16 cellular contexts compared by ENCODE assay signal in genomic region chr10:132175401-132175800, GRCh38. TPM values are rescaled to one million over a fixed set of nuclear protein-coding genes. Genes with fewer than 3 reads are reported as not detected.
A peak's percentile ranks its signal among the peaks of the same experiment; 100 is the strongest.
DNase-seq lines count a peak whose midpoint lies in the region; ATAC-seq, FAIRE-seq and TF ChIP-seq lines count a peak whose summit lies in the region.
"Had no signal": no experiment of that assay in that cellular context is flagged by ENCODE, and none has a peak within 500 bp of the region (broad histone marks: within the 10 kb centered on the region; RNA-seq: fewer than 3 reads in every experiment).

No MANE protein-coding gene starts in this region.

- peaks cover 0 to 3% of the 10 kb centered on the region in 2 donors for H3K9me3 Mint-ChIP-seq in stimulated activated naive B cell treated with anti-CD40 and anti-IgM and Interleukin-4, amounts not matched to agents 10 μg/mL and 1 μg/mL and 100 μg/mL, for 72 hours
- H3K9me3 Mint-ChIP-seq in activated T-cell treated with anti-CD3 and anti-CD28 coated beads, Interleukin-2, amount 50 U/mL, for 72 hours: peaks cover 5 to 6% of the 10 kb centered on the region in 2 donors
- H3K9me3 Mint-ChIP-seq: CD4-positive, alpha-beta memory T cell had no signal

- H3K4me3 ChIP-seq in kidney (ENCODE audit: low read length in 2 of 2): no peak overlapping the region

- no peak overlapping the region for H3K27ac ChIP-seq in kidney (ENCODE audit: low read depth in 2 of 2, low read length in 2 of 2)
- H3K27ac ChIP-seq: 22Rv1 had no signal

- H3K4me1 ChIP-seq in kidney (ENCODE audit: control insufficient read depth in 1 of 2, insufficient read depth in 1 of 2, low read depth in 1 of 2, low read length in 2 of 2): peaks cover 0 to 2% of the 10 kb centered on the region in 2 donors

- H3K4me1 Mint-ChIP-seq in stimulated activated naive B cell treated with anti-CD40 and anti-IgM and Interleukin-4, amounts not matched to agents 10 μg/mL and 1 μg/mL and 100 μg/mL, for 72 hours: peaks cover 13 to 22% of the 10 kb centered on the region in 2 donors
- H3K4me1 Mint-ChIP-seq in activated T-cell treated with anti-CD3 and anti-CD28 coated beads, Interleukin-2, amount 50 U/mL, for 72 hours (ENCODE audit: low read depth): peaks cover 30% of the 10 kb centered on the region

- H3K9ac ChIP-seq in kidney (ENCODE audit: low read length in 2 of 2): no peak overlapping the region

- H3K9me3 ChIP-seq in kidney (ENCODE audit: control insufficient read depth in 1 of 2, low read length in 2 of 2): no peaks in the 10 kb centered on the region

- intact Hi-C loops in kidney (cut with DNase I): no loop called here

- H3K27ac Mint-ChIP-seq in stimulated activated naive B cell treated with anti-CD40 and anti-IgM and Interleukin-4, amounts not matched to agents 10 μg/mL and 1 μg/mL and 100 μg/mL, for 72 hours: no peak overlapping the region
- no peak overlapping the region for H3K27ac Mint-ChIP-seq in activated T-cell treated with anti-CD3 and anti-CD28 coated beads, Interleukin-2, amount 50 U/mL, for 72 hours

- H3K27me3 Mint-ChIP-seq in stimulated activated naive B cell treated with anti-CD40 and anti-IgM and Interleukin-4, amounts not matched to agents 10 μg/mL and 1 μg/mL and 100 μg/mL, for 72 hours: peaks cover 55 to 80% of the 10 kb centered on the region in 2 donors
- peaks cover 42% of the 10 kb centered on the region for H3K27me3 Mint-ChIP-seq in activated T-cell treated with anti-CD3 and anti-CD28 coated beads, Interleukin-2, amount 50 U/mL, for 72 hours (ENCODE audit: low read depth)

- TF ChIP-seq CTCF in kidney (IDR thresholded peaks at IDR 0.05; ENCODE audit: borderline replicate concordance, extremely low read depth, insufficient read depth): no peak

- FAIRE-seq in kidney (lab: Jason Lieb, UNC): no peak

- ATAC-seq in stimulated activated naive B cell treated with anti-CD40 and anti-IgM and Interleukin-4, amounts not matched to agents 10 μg/mL and 1 μg/mL and 100 μg/mL, for 72 hours (replicated peaks): peak; percentile 14
- ATAC-seq in activated T-cell treated with anti-CD3 and anti-CD28 coated beads, Interleukin-2, amount 50 U/mL, for 72 hours (replicated peaks in 1 of 2): no peak

- DNase-seq in NCI-H146 (lab: John Stamatoyannopoulos, UW) (peak; percentile 33), NCI-H146 treated with DMSO at 0.1 percent for 48 hours (lab: John Stamatoyannopoulos, UW; ENCODE audit: unreplicated experiment) (no peak), SK-N-DZ (ENCODE audit: low spot score) (peak; percentile 76), kidney (peak; percentile 53), occipital lobe (lab: John Stamatoyannopoulos, UW) (no peak), HK-2 (ENCODE audit: unreplicated experiment) (no peak)
- no peak for DNase-seq in stimulated activated naive B cell treated with anti-CD40 and anti-IgM and Interleukin-4, amounts not matched to agents 10 μg/mL and 1 μg/mL and 100 μg/mL, for 72 hours
- DNase-seq in activated T-cell treated with anti-CD3 and anti-CD28 coated beads, Interleukin-2, amount 50 U/mL, for 72 hours: no peak
- DNase-seq: CD4-positive, alpha-beta memory T cell; DMS153; GDM1; NCI-H2029; NCI-H446 treated with DMSO at 0.1 percent for 48 hours; OCI-M1 had no signal

- no peaks in the 10 kb centered on the region for H3K36me3 ChIP-seq in kidney (ENCODE audit: control insufficient read depth in 1 of 2, insufficient read depth in 2 of 2, low read length in 2 of 2)

- H3K36me3 Mint-ChIP-seq in stimulated activated naive B cell treated with anti-CD40 and anti-IgM and Interleukin-4, amounts not matched to agents 10 μg/mL and 1 μg/mL and 100 μg/mL, for 72 hours: no peaks in the 10 kb centered on the region
- peaks cover 5 to 6% of the 10 kb centered on the region in 2 donors for H3K36me3 Mint-ChIP-seq in activated T-cell treated with anti-CD3 and anti-CD28 coated beads, Interleukin-2, amount 50 U/mL, for 72 hours (ENCODE audit: insufficient read depth in 2 of 2)
- H3K36me3 Mint-ChIP-seq: CD4-positive, alpha-beta memory T cell had no signal

- H3K4me3 Mint-ChIP-seq in stimulated activated naive B cell treated with anti-CD40 and anti-IgM and Interleukin-4, amounts not matched to agents 10 μg/mL and 1 μg/mL and 100 μg/mL, for 72 hours: no peak overlapping the region
- no peak overlapping the region for H3K4me3 Mint-ChIP-seq in activated T-cell treated with anti-CD3 and anti-CD28 coated beads, Interleukin-2, amount 50 U/mL, for 72 hours
- H3K4me3 Mint-ChIP-seq: CD4-positive, alpha-beta memory T cell had no signal

RNA-seq across cellular contexts. Expression of gene DPYSL4, which starts 11.3 kb away (rescaled TPM):
- 107 and 116 TPM in 2 replicates for polyA plus RNA-seq in SK-N-DZ (2014; cell fraction: cytosol; rRNA removed)
- polyA plus RNA-seq in SK-N-DZ (2014; cell fraction: nucleus; rRNA removed): 180 and 190 TPM in 2 replicates
- total RNA-seq in kidney (0.60 TPM), occipital lobe (40.6 TPM)
- polyA plus RNA-seq in kidney (ENCODE audit: insufficient read depth, low read depth, low replicate concordance): not detected
- 1 to 10 TPM; 4.8 to 9.9 TPM for total RNA-seq in activated T-cell treated with anti-CD3 and anti-CD28 coated beads, Interleukin-2, amount 50 U/mL, for 72 hours
- total RNA-seq: HT-29 had no signal

Comparison
In these comparisons a context has a peak if more than half of its experiments do, and no peak if none do; other contexts are left out.
1. DNase-seq: peak in NCI-H146 (single experiment), SK-N-DZ (single experiment) and kidney (single experiment); none in NCI-H146 treated with DMSO at 0.1 percent for 48 hours (single experiment), stimulated activated naive B cell treated with anti-CD40 and anti-IgM and Interleukin-4, amounts not matched to agents 10 μg/mL and 1 μg/mL and 100 μg/mL, for 72 hours (single experiment), occipital lobe (single experiment), HK-2 (single experiment) and activated T-cell treated with anti-CD3 and anti-CD28 coated beads, Interleukin-2, amount 50 U/mL, for 72 hours (0 of 2).
2. ATAC-seq: peak in stimulated activated naive B cell treated with anti-CD40 and anti-IgM and Interleukin-4, amounts not matched to agents 10 μg/mL and 1 μg/mL and 100 μg/mL, for 72 hours (2 of 2); none in activated T-cell treated with anti-CD3 and anti-CD28 coated beads, Interleukin-2, amount 50 U/mL, for 72 hours (0 of 2).